In genomic region chr12:65656904-65657351, GRCh38 we compare ENCODE assay signal across 9 cellular contexts.
A peak's percentile ranks its signal among the peaks of the same experiment; 100 is the strongest.
DNase-seq lines count a peak whose midpoint lies in the region; ATAC-seq and TF ChIP-seq lines count a peak whose summit lies in the region.
"Had no signal": no experiment of that assay in that cellular context is flagged by ENCODE, and none has a peak within 500 bp of the region (broad histone marks: within the 10 kb centered on the region; RNA-seq: fewer than 3 reads in every experiment).

No MANE protein-coding gene starts in this region.

- H2AFZ ChIP-seq in DND-41 (ENCODE audit: low read depth, low read length): no peak overlapping the region

- ATAC-seq in DND-41 (ENCODE audit: insufficient read depth, low read depth) (peak; percentile 54), GM19455 (IDR thresholded peaks at IDR 0.05; ENCODE audit: unreplicated experiment) (no peak), right lobe of liver (no peak)
- ATAC-seq in activated T-helper 17 cell treated with anti-CD3 and anti-CD28 coated beads, Interleukin-2, amount 50 U/mL, for 72 hours (replicated peaks): peak; percentile 90

- no peak overlapping the region for H3K4me3 ChIP-seq in DND-41 (ENCODE audit: low read depth in 1 of 2, low read length in 2 of 2)
- no peak overlapping the region for H3K4me3 ChIP-seq in right lobe of liver

- H3K36me3 ChIP-seq in DND-41 (ENCODE audit: insufficient read depth, low read length): no peaks in the 10 kb centered on the region
- no peaks in the 10 kb centered on the region for H3K36me3 ChIP-seq in right lobe of liver

- H3K27ac Mint-ChIP-seq in activated T-helper 17 cell treated with anti-CD3 and anti-CD28 coated beads, Interleukin-2, amount 50 U/mL, for 72 hours: peak overlapping the region; percentile 14

- 33% methylated on average over 3 of the region's 3 CpGs for WGBS in right lobe of liver (ENCODE audit: insufficient coverage, low coverage, low lambda C conversion rate, missing lambda C conversion rate)

- H3K79me2 ChIP-seq in DND-41 (ENCODE audit: insufficient read depth, low read length): no peaks in the 10 kb centered on the region

- H3K27ac ChIP-seq in DND-41 (ENCODE audit: low read length) (no peak overlapping the region), right lobe of liver (no peak overlapping the region)

- no peak overlapping the region for H3K9ac ChIP-seq in DND-41 (ENCODE audit: low read depth, low read length)

- H3K27me3 ChIP-seq in DND-41 (ENCODE audit: insufficient read depth, low read length, poor library complexity) (no peaks in the 10 kb centered on the region), right lobe of liver (no peaks in the 10 kb centered on the region)

- TF ChIP-seq CTCF in DND-41 (IDR thresholded peaks at IDR 0.05; ENCODE audit: borderline replicate concordance, extremely low read depth, low read length, poor library complexity, severe bottlenecking) (no peak), right lobe of liver (IDR thresholded peaks at IDR 0.05) (no peak)

- no peak for TF ChIP-seq POLR2A in right lobe of liver (IDR thresholded peaks at IDR 0.05)

- TF ChIP-seq RAD21 in Ishikawa (IDR thresholded peaks at IDR 0.05; ENCODE audit: low read depth): peak; percentile 38; the same call in 1 of the 2 replicates

- H3K4me1 ChIP-seq in DND-41 (ENCODE audit: insufficient read depth, low read length) (no peaks in the 10 kb centered on the region), right lobe of liver (no peaks in the 10 kb centered on the region)

- no peaks in the 10 kb centered on the region for H4K20me1 ChIP-seq in DND-41 (ENCODE audit: insufficient read depth, low read length)

- no peak for DNase-seq in DND-41
- DNase-seq in kidney tubule cell (ENCODE audit: low spot score): peak; percentile 99
- no peak for DNase-seq in NCI-H1930 (lab: John Stamatoyannopoulos, UW)
- no peak for DNase-seq in cardiac septum (ENCODE audit: low spot score)
- DNase-seq in right lobe of liver: no peak
- DNase-seq: substantia nigra had no signal

- no peaks in the 10 kb centered on the region for H3K4me1 Mint-ChIP-seq in activated T-helper 17 cell treated with anti-CD3 and anti-CD28 coated beads, Interleukin-2, amount 50 U/mL, for 72 hours

- peak overlapping the region; percentile 9 for H3K4me3 Mint-ChIP-seq in activated T-helper 17 cell treated with anti-CD3 and anti-CD28 coated beads, Interleukin-2, amount 50 U/mL, for 72 hours

- no peaks in the 10 kb centered on the region for H3K36me3 Mint-ChIP-seq in activated T-helper 17 cell treated with anti-CD3 and anti-CD28 coated beads, Interleukin-2, amount 50 U/mL, for 72 hours (ENCODE audit: low read depth)

- no peak overlapping the region for H3K4me2 ChIP-seq in DND-41 (ENCODE audit: insufficient read depth, low read length)

- H3K27me3 Mint-ChIP-seq in activated T-helper 17 cell treated with anti-CD3 and anti-CD28 coated beads, Interleukin-2, amount 50 U/mL, for 72 hours: peaks cover 15% of the 10 kb centered on the region

- TF ChIP-seq EP300 in Ishikawa (IDR thresholded peaks at IDR 0.05; ENCODE audit: borderline replicate concordance): peak; percentile 100

- intact Hi-C loops in cardiac septum (cut with DNase I): no loop called here
- intact Hi-C loops in right lobe of liver (cut with DNase I): no loop called here

- H3K9me3 Mint-ChIP-seq in activated T-helper 17 cell treated with anti-CD3 and anti-CD28 coated beads, Interleukin-2, amount 50 U/mL, for 72 hours: peaks cover 3% of the 10 kb centered on the region

- no peaks in the 10 kb centered on the region for H3K9me3 ChIP-seq in DND-41 (ENCODE audit: insufficient read depth, low read length, severe bottlenecking)
- H3K9me3 ChIP-seq in right lobe of liver: no peaks in the 10 kb centered on the region

TF ChIP-seq in Ishikawa, 13 proteins besides CTCF, POLR2A, EP300 and RAD21:
- TF ChIP-seq TCF12 (IDR thresholded peaks at IDR 0.05; ENCODE audit: low read depth) (peak; percentile 99), USF1 (IDR thresholded peaks at IDR 0.05) (peak; percentile 66), REST (IDR thresholded peaks at IDR 0.05; ENCODE audit: low read depth) (peak; percentile 25; the same call in 1 of the 2 replicates), EGR1 (IDR thresholded peaks at IDR 0.05) (no peak), ZBTB7A (IDR thresholded peaks at IDR 0.05; ENCODE audit: low read depth) (no peak), TEAD4 (IDR thresholded peaks at IDR 0.05) (peak; percentile 96), TAF1 (IDR thresholded peaks at IDR 0.05; ENCODE audit: low read depth) (0 out of 2 replicates have a peak, but pooled peaks have one; percentile 27), YY1 (IDR thresholded peaks at IDR 0.05; ENCODE audit: low read depth) (peak; percentile 49; the same call in 1 of the 2 replicates), FOXM1 (IDR thresholded peaks at IDR 0.05; ENCODE audit: borderline replicate concordance, low read depth) (peak; percentile 100), MAX (IDR thresholded peaks at IDR 0.05) (no peak; the same call in 1 of the 2 replicates), CREB1 (IDR thresholded peaks at IDR 0.05; ENCODE audit: low read depth) (peak; percentile 54; the same call in 1 of the 2 replicates), NFIC (IDR thresholded peaks at IDR 0.05) (peak; percentile 95), CEBPB (IDR thresholded peaks at IDR 0.05) (peak; percentile 94)

Comparison
In these comparisons a context has a peak if more than half of its experiments do, and no peak if none do; other contexts are left out.
1. ATAC-seq: peak in DND-41 (single experiment) and activated T-helper 17 cell treated with anti-CD3 and anti-CD28 coated beads, Interleukin-2, amount 50 U/mL, for 72 hours (single experiment); none in GM19455 (single experiment) and right lobe of liver (0 of 4).